Comparison of ENCODE assay signal across 8 cellular contexts in genomic region chr12:64404470-64405446, GRCh38. TPM values are rescaled to one million over a fixed set of nuclear protein-coding genes. Genes with fewer than 3 reads are reported as not detected.
A peak's percentile ranks its signal among the peaks of the same experiment; 100 is the strongest.
DNase-seq lines count a peak whose midpoint lies in the region; ATAC-seq and TF ChIP-seq lines count a peak whose summit lies in the region.

No MANE protein-coding gene starts in this region.

- peak; percentile 84 to 90 for DNase-seq in Caco-2
- peak; percentile 61 for DNase-seq in SIG-M5 (lab: John Stamatoyannopoulos, UW)
- DNase-seq in activated naive CD4-positive, alpha-beta T cell treated with anti-CD3 and anti-CD28 coated beads for 36 hours: peak; percentile 83
- peak; percentile 46 for DNase-seq in germinal center (ENCODE audit: low spot score)
- peak; percentile 54 for DNase-seq in occipital lobe (lab: John Stamatoyannopoulos, UW)
- peak; percentile 46 to 80 for DNase-seq in tibial artery

- H3K27me3 ChIP-seq in Caco-2 (replicated peaks; ENCODE audit: control insufficient read depth, insufficient read depth, low read length): no peaks in the 10 kb centered on the region
- no peaks in the 10 kb centered on the region for H3K27me3 ChIP-seq in tibial artery

- H3K9me3 Mint-ChIP-seq in Caco-2 (ENCODE audit: unreplicated experiment): no peaks in the 10 kb centered on the region
- no peaks in the 10 kb centered on the region for H3K9me3 Mint-ChIP-seq in activated naive CD4-positive, alpha-beta T cell treated with anti-CD3 and anti-CD28 coated beads for 36 hours

- H3K4me1 ChIP-seq in Caco-2 (no peaks in the 10 kb centered on the region), tibial artery (peaks cover 0 to 8% (median 6%) of the 10 kb centered on the region in 4 donors)

- peaks cover 7% of the 10 kb centered on the region for H3K4me1 Mint-ChIP-seq in Caco-2 (ENCODE audit: low read depth, unreplicated experiment)
- H3K4me1 Mint-ChIP-seq in activated naive CD4-positive, alpha-beta T cell treated with anti-CD3 and anti-CD28 coated beads for 36 hours (ENCODE audit: low read depth): peaks cover 28% of the 10 kb centered on the region

- ATAC-seq in GM19395 (IDR thresholded peaks at IDR 0.05; ENCODE audit: unreplicated experiment): peak; percentile 57
- ATAC-seq in HG03575 (IDR thresholded peaks at IDR 0.05; ENCODE audit: extremely low read depth, insufficient number of reproducible peaks, low FRiP score, unreplicated experiment): peak; percentile 11

- H3K4me3 Mint-ChIP-seq in Caco-2 (ENCODE audit: unreplicated experiment): peak overlapping the region; percentile 91
- H3K4me3 Mint-ChIP-seq in activated naive CD4-positive, alpha-beta T cell treated with anti-CD3 and anti-CD28 coated beads for 36 hours: peak overlapping the region; percentile 95

- BruUV-seq in Caco-2 (replicated peaks; lab: Mats Ljungman, UMichigan): no TSS peak

- H3K4me3 ChIP-seq in Caco-2 (ENCODE audit: low read depth, low read length) (peak overlapping the region; percentile 95), tibial artery (peak overlapping the region; percentile 87 to 95)

- H3K27ac ChIP-seq in tibial artery: peak overlapping the region; percentile 98

- CTCF ChIA-PET in Caco-2 (lab: Charles Lee): interaction anchor here (1.3 kb wide), 1 partner anchor 293 kb away, joined by 3 read pairs; no protein-coding TSS in a partner anchor
- CTCF ChIA-PET in activated naive CD4-positive, alpha-beta T cell treated with anti-CD3 and anti-CD28 coated beads for 36 hours (lab: Charles Lee): interaction anchor here (1.1 to 1.2 kb wide), 2 partner anchors 18 to 20 kb away, joined by 4 read pairs; no protein-coding TSS in a partner anchor

- H3K36me3 Mint-ChIP-seq in Caco-2 (ENCODE audit: insufficient read depth, unreplicated experiment): peaks cover 57% of the 10 kb centered on the region
- H3K36me3 Mint-ChIP-seq in activated naive CD4-positive, alpha-beta T cell treated with anti-CD3 and anti-CD28 coated beads for 36 hours (ENCODE audit: low read depth): peaks cover 23% of the 10 kb centered on the region

- H3K36me3 ChIP-seq in Caco-2 (ENCODE audit: control insufficient read depth, insufficient read depth, low read length) (peaks cover 2% of the 10 kb centered on the region; the same call in 1 of the 2 replicates), tibial artery (no peaks in the 10 kb centered on the region)

- intact Hi-C loops in Caco-2 (cut with micrococcal nuclease; ENCODE audit: unreplicated experiment) (loop anchor here (1.0 to 5.0 kb wide), 4 partner anchors 48 to 559 kb away; partner anchors contain the start of gene TBK1), tibial artery (cut with DNase I; ENCODE audit: low total_unique reads) (no loop called here)
- intact Hi-C loops in activated naive CD4-positive, alpha-beta T cell treated with anti-CD3 and anti-CD28 coated beads for 36 hours (cut with micrococcal nuclease): loop anchor here (1.0 to 10.0 kb wide), 13 partner anchors 14 to 1900 kb away; partner anchors contain the start of genes C12orf56, DPY19L2, GNS and HELB

- H3K9me3 ChIP-seq in Caco-2 (no peaks in the 10 kb centered on the region), tibial artery (no peaks in the 10 kb centered on the region)

- POLR2A ChIA-PET in Caco-2 (lab: Charles Lee): interaction anchor here (0.6 to 2.1 kb wide), 7 partner anchors 11 to 560 kb away, joined by 3 to 17 read pairs (median 4); partner anchors contain the start of gene KICS2

- H3K27me3 Mint-ChIP-seq in Caco-2 (ENCODE audit: insufficient read depth, unreplicated experiment): no peaks in the 10 kb centered on the region
- no peaks in the 10 kb centered on the region for H3K27me3 Mint-ChIP-seq in activated naive CD4-positive, alpha-beta T cell treated with anti-CD3 and anti-CD28 coated beads for 36 hours (ENCODE audit: low read depth)

- no peak for TF ChIP-seq CTCF in Caco-2 (IDR thresholded peaks at IDR 0.05; ENCODE audit: insufficient read depth in 1 of 2, low read depth in 1 of 2, low read length in 1 of 2, severe bottlenecking in 1 of 2, unreplicated experiment in 1 of 2)
- no peak for TF ChIP-seq CTCF in tibial artery (IDR thresholded peaks at IDR 0.05)

- H3K27ac Mint-ChIP-seq in Caco-2 (ENCODE audit: unreplicated experiment): peak overlapping the region; percentile 99
- peak overlapping the region; percentile 97 for H3K27ac Mint-ChIP-seq in activated naive CD4-positive, alpha-beta T cell treated with anti-CD3 and anti-CD28 coated beads for 36 hours

RNA-seq across cellular contexts. Expression of gene XPOT, which starts 0.6 kb away (rescaled TPM):
- 164 and 174 TPM in 2 replicates for total RNA-seq in Caco-2 (2022)
- 100 to 1,000 TPM; 227 to 236 TPM for total RNA-seq in activated naive CD4-positive, alpha-beta T cell treated with anti-CD3 and anti-CD28 coated beads for 36 hours
- total RNA-seq in occipital lobe: 72.7 TPM

RNA-seq across cellular contexts. Expression of gene C12orf56, which starts 14.2 kb away (rescaled TPM):
- 9.3 and 11.0 TPM in 2 replicates for total RNA-seq in Caco-2 (2022)
- total RNA-seq in activated naive CD4-positive, alpha-beta T cell treated with anti-CD3 and anti-CD28 coated beads for 36 hours: not detected
- not detected for total RNA-seq in occipital lobe

RNA-seq across cellular contexts. Expression of gene TBK1, which starts 47.2 kb away (rescaled TPM):
- total RNA-seq in Caco-2 (2022) (21.6 and 23.2 TPM in 2 replicates), occipital lobe (42.6 TPM)
- 10 to 100 TPM; 10.7 to 12.1 TPM for total RNA-seq in activated naive CD4-positive, alpha-beta T cell treated with anti-CD3 and anti-CD28 coated beads for 36 hours

Comparison
In these comparisons a context has a peak if more than half of its experiments do, and no peak if none do; other contexts are left out.
1. Peak in every context shown above with its lines: DNase-seq, ATAC-seq, H3K4me3 ChIP-seq and H3K27ac ChIP-seq.
2. RNA of gene C12orf56, which starts 14.2 kb away (total RNA-seq): 9.3 to 11.0 TPM in Caco-2; not detected in activated naive CD4-positive, alpha-beta T cell treated with anti-CD3 and anti-CD28 coated beads for 36 hours and not detected in occipital lobe (single experiment); every median in the first group is over 10 times any median in the second.